ENCODE assay signal across 17 cellular contexts in genomic region chr12:109467978-109468676, GRCh38. TPM values are rescaled to one million over a fixed set of nuclear protein-coding genes. Genes with fewer than 3 reads are reported as not detected.
DNase-seq lines count a peak whose midpoint lies in the region; ATAC-seq and TF ChIP-seq lines count a peak whose summit lies in the region.
"Had no signal": no experiment of that assay in that cellular context is flagged by ENCODE, and none has a peak within 500 bp of the region (broad histone marks: within the 10 kb centered on the region; RNA-seq: fewer than 3 reads in every experiment).

No MANE protein-coding gene starts in this region.

- no peak for ATAC-seq in WTC11
- ATAC-seq in left colon: peak; percentile 94
- ATAC-seq in HG03342 (IDR thresholded peaks at IDR 0.05; ENCODE audit: unreplicated experiment): no peak
- ATAC-seq in HG03565 (IDR thresholded peaks at IDR 0.05; ENCODE audit: unreplicated experiment): no peak

- H3K4me3 Mint-ChIP-seq in WTC11: no peak overlapping the region
- H3K4me3 Mint-ChIP-seq: activated CD4-positive, alpha-beta memory T cell treated with anti-CD3 and anti-CD28 coated beads, Interleukin-2, amount 10 ng/mL, durations not matched to agents 7 days and 5 days; CD8-positive, alpha-beta memory T cell; stimulated activated naive CD8-positive, alpha-beta T cell treated with anti-CD3 and anti-CD28 coated beads, Interleukin-15, Interleukin-2, amounts not matched to agents 100 ng/mL and 50 ng/mL, for 24 hours; T-helper 2 cell treated with Interferon-gamma antibody and Interleukin-4, amounts not matched to agents 5 μg/mL and 100 μg/mL, for 36 hours had no signal

- no peaks in the 10 kb centered on the region for H3K27me3 ChIP-seq in GM23248 (replicated peaks; ENCODE audit: insufficient read depth)
- no peaks in the 10 kb centered on the region for H3K27me3 ChIP-seq in smooth muscle cell (ENCODE audit: low read depth)
- H3K27me3 ChIP-seq: neutrophil had no signal

- H4K20me1 ChIP-seq in GM23248 (ENCODE audit: insufficient read depth) (no peaks in the 10 kb centered on the region), smooth muscle cell (ENCODE audit: low read depth) (peaks cover 53% of the 10 kb centered on the region)

- DNase-seq in GM23248: peak; percentile 75
- DNase-seq in WTC11 (ENCODE audit: low spot score): no peak
- peak; percentile 74 to 83 for DNase-seq in left colon
- no peak for DNase-seq in smooth muscle cell (lab: John Stamatoyannopoulos, UW; ENCODE audit: unreplicated experiment)
- DNase-seq in activated CD8-positive, alpha-beta memory T cell treated with anti-CD3 and anti-CD28 coated beads, Interleukin-2, amount 50 U/mL, for 4 hours: no peak
- no peak for DNase-seq in HuH-7 (ENCODE audit: low spot score)
- DNase-seq: activated CD4-positive, alpha-beta memory T cell treated with anti-CD3 and anti-CD28 coated beads, Interleukin-2, amount 10 ng/mL, durations not matched to agents 7 days and 5 days; activated naive CD4-positive, alpha-beta T cell treated with anti-CD3 and anti-CD28 coated beads, Interleukin-2, amount 50 U/mL, for 16 hours; CD8-positive, alpha-beta memory T cell; foreskin melanocyte; NCI-H226; stimulated activated CD4-positive, alpha-beta T cell treated with anti-CD3 and anti-CD28 coated beads, Interleukin-4, amount 100 ng/mL, for 24 hours had no signal

- 48 to 55% methylated on average over 7 to 8 of the region's 8 CpGs for WGBS in GM23248 (ENCODE audit: low coverage in 1 of 2, low lambda C conversion rate in 2 of 2, missing lambda C conversion rate in 2 of 2), 2 experiments
- 65% methylated on average over 7 of the region's 8 CpGs for WGBS in smooth muscle cell (ENCODE audit: low lambda C conversion rate)

- H3K27me3 Mint-ChIP-seq in WTC11 (ENCODE audit: low read depth): no peaks in the 10 kb centered on the region
- H3K27me3 Mint-ChIP-seq: activated CD4-positive, alpha-beta memory T cell treated with anti-CD3 and anti-CD28 coated beads, Interleukin-2, amount 10 ng/mL, durations not matched to agents 7 days and 5 days; CD8-positive, alpha-beta memory T cell; stimulated activated naive CD8-positive, alpha-beta T cell treated with anti-CD3 and anti-CD28 coated beads, Interleukin-15, Interleukin-2, amounts not matched to agents 100 ng/mL and 50 ng/mL, for 24 hours had no signal

- H3K4me2 ChIP-seq in GM23248 (ENCODE audit: unreplicated experiment): peak overlapping the region; percentile 43
- H3K4me2 ChIP-seq in smooth muscle cell: no peak overlapping the region

- in situ Hi-C loops in GM23248 (cut with MboI): no loop called here

- intact Hi-C loops in left colon (cut with DNase I, micrococcal nuclease): no loop called here

- H3F3A ChIP-seq in GM23248 (ENCODE audit: insufficient read depth) (peaks cover 44% of the 10 kb centered on the region), smooth muscle cell (ENCODE audit: low read depth) (peaks cover 32% of the 10 kb centered on the region)

- H3K36me3 ChIP-seq in GM23248 (ENCODE audit: low read depth): peaks cover 29% of the 10 kb centered on the region
- H3K36me3 ChIP-seq in smooth muscle cell (ENCODE audit: low read depth): no peaks in the 10 kb centered on the region

- H3K36me3 Mint-ChIP-seq in WTC11: peaks cover 42% of the 10 kb centered on the region

- peaks cover 46% of the 10 kb centered on the region for H3K4me1 Mint-ChIP-seq in WTC11

- CTCF ChIA-PET in WTC11 (lab: Charles Lee): interaction anchor here (0.7 to 1.0 kb wide), 3 partner anchors 35 to 204 kb away, joined by 3 to 4 read pairs (median 3); no protein-coding TSS in a partner anchor

- no peaks in the 10 kb centered on the region for H3K9me2 ChIP-seq in GM23248 (ENCODE audit: insufficient read depth)

- POLR2A ChIA-PET in WTC11 (lab: Charles Lee): no interaction called here

- H3K79me2 ChIP-seq in GM23248 (ENCODE audit: insufficient read depth) (peaks cover 96% of the 10 kb centered on the region), smooth muscle cell (ENCODE audit: low read depth) (peaks cover 94% of the 10 kb centered on the region)

- H3K9me3 Mint-ChIP-seq in WTC11: no peaks in the 10 kb centered on the region
- H3K9me3 Mint-ChIP-seq: activated CD4-positive, alpha-beta memory T cell treated with anti-CD3 and anti-CD28 coated beads, Interleukin-2, amount 10 ng/mL, durations not matched to agents 7 days and 5 days; CD8-positive, alpha-beta memory T cell; stimulated activated naive CD8-positive, alpha-beta T cell treated with anti-CD3 and anti-CD28 coated beads, Interleukin-15, Interleukin-2, amounts not matched to agents 100 ng/mL and 50 ng/mL, for 24 hours; T-helper 2 cell treated with Interferon-gamma antibody and Interleukin-4, amounts not matched to agents 5 μg/mL and 100 μg/mL, for 36 hours had no signal

- H3K4me3 ChIP-seq in GM23248: no peak overlapping the region
- no peak overlapping the region for H3K4me3 ChIP-seq in smooth muscle cell

- no peak for TF ChIP-seq CTCF in WTC11 (IDR thresholded peaks at IDR 0.05)
- no peak for TF ChIP-seq CTCF in smooth muscle cell (IDR thresholded peaks at IDR 0.05; ENCODE audit: borderline replicate concordance, insufficient read depth, poor library complexity, severe bottlenecking)

- H3K27ac ChIP-seq in GM23248 (peak overlapping the region; percentile 70), smooth muscle cell (ENCODE audit: low read depth) (peak overlapping the region; percentile 96)
- H3K27ac ChIP-seq: neutrophil had no signal

- peak overlapping the region; percentile 38 for H3K27ac Mint-ChIP-seq in WTC11
- H3K27ac Mint-ChIP-seq: activated CD4-positive, alpha-beta memory T cell treated with anti-CD3 and anti-CD28 coated beads, Interleukin-2, amount 10 ng/mL, durations not matched to agents 7 days and 5 days; CD8-positive, alpha-beta memory T cell; stimulated activated naive CD8-positive, alpha-beta T cell treated with anti-CD3 and anti-CD28 coated beads, Interleukin-15, Interleukin-2, amounts not matched to agents 100 ng/mL and 50 ng/mL, for 24 hours; T-helper 2 cell treated with Interferon-gamma antibody and Interleukin-4, amounts not matched to agents 5 μg/mL and 100 μg/mL, for 36 hours had no signal

- H3K4me1 ChIP-seq in GM23248 (ENCODE audit: insufficient read depth) (peaks cover 63% of the 10 kb centered on the region), smooth muscle cell (ENCODE audit: low read depth) (peaks cover 15% of the 10 kb centered on the region)

- H3K9ac ChIP-seq in GM23248 (peak overlapping the region; percentile 54), smooth muscle cell (ENCODE audit: low read depth) (no peak overlapping the region)

- H2AFZ ChIP-seq in GM23248: no peak overlapping the region
- no peak overlapping the region for H2AFZ ChIP-seq in smooth muscle cell (ENCODE audit: low read depth)

- H3K9me3 ChIP-seq in GM23248 (ENCODE audit: low read depth) (no peaks in the 10 kb centered on the region), smooth muscle cell (replicated peaks; ENCODE audit: low read depth) (no peaks in the 10 kb centered on the region)
- H3K9me3 ChIP-seq: neutrophil had no signal

TF ChIP-seq in WTC11, 78 proteins besides CTCF, POLR2A, EP300 and RAD21:
- TF ChIP-seq FOXP4 (CRISPR knock-in tag; IDR thresholded peaks at IDR 0.05): no peak
- TF ChIP-seq CREM (CRISPR knock-in tag; IDR thresholded peaks at IDR 0.05): no peak
- TF ChIP-seq E2F5 (CRISPR knock-in tag; IDR thresholded peaks at IDR 0.05): no peak
- no peak for TF ChIP-seq HMGA2 (CRISPR knock-in tag; IDR thresholded peaks at IDR 0.05)
- TF ChIP-seq ZNF219 (CRISPR knock-in tag; IDR thresholded peaks at IDR 0.05; ENCODE audit: borderline replicate concordance): no peak
- TF ChIP-seq GRHL2 (CRISPR knock-in tag; IDR thresholded peaks at IDR 0.05; ENCODE audit: insufficient replicate concordance, severe bottlenecking): no peak

RNA-seq across cellular contexts. Expression of gene KCTD10, which starts 9.0 kb away (rescaled TPM):
- 97.0 and 117 TPM in 2 replicates for total RNA-seq in GM23248 (2014; rRNA removed; shearing (Covaris generic))
- 81.1 and 83.4 TPM in 2 replicates for polyA plus RNA-seq in GM23248 (2016; fragmentation: Nextera tagmentation; extraction: Ambion mirVana)
- 35.1 to 44.7 TPM (median 37.6 TPM) in 3 replicates for total RNA-seq in WTC11 (2021)
- 10 to 100 TPM; 62.8 to 86.8 TPM for total RNA-seq in left colon
- 89.7 and 111 TPM in 2 replicates for total RNA-seq in smooth muscle cell
- polyA plus RNA-seq in smooth muscle cell: 63.7 and 79.6 TPM in 2 replicates

RNA-seq across cellular contexts. Expression of gene UBE3B, which starts 9.3 kb away (rescaled TPM):
- 32.0 and 34.7 TPM in 2 replicates for total RNA-seq in GM23248 (2014; rRNA removed; shearing (Covaris generic))
- polyA plus RNA-seq in GM23248 (2016; fragmentation: Nextera tagmentation; extraction: Ambion mirVana) (34.3 and 38.3 TPM in 2 replicates), smooth muscle cell (21.8 and 24.2 TPM in 2 replicates)
- total RNA-seq in WTC11 (2021) (28.9 to 32.2 TPM (median 29.3 TPM) in 3 replicates), left colon (10 to 100 TPM; 47.7 to 50.7 TPM), smooth muscle cell (45.5 and 62.9 TPM in 2 replicates)

Comparison
In these comparisons a context has a peak if more than half of its experiments do, and no peak if none do; other contexts are left out.
1. DNase-seq: peak in GM23248 (single experiment) and left colon (2 of 2); none in WTC11 (single experiment), smooth muscle cell (single experiment), activated CD8-positive, alpha-beta memory T cell treated with anti-CD3 and anti-CD28 coated beads, Interleukin-2, amount 50 U/mL, for 4 hours (single experiment) and HuH-7 (single experiment).